Comparison of ENCODE assay signal across 8 cellular contexts in genomic region chr11:111565111-111565720, GRCh38. TPM values are rescaled to one million over a fixed set of nuclear protein-coding genes. Genes with fewer than 3 reads are reported as not detected.
DNase-seq lines count a peak whose midpoint lies in the region; ATAC-seq, FAIRE-seq and TF ChIP-seq lines count a peak whose summit lies in the region.

No MANE protein-coding gene starts in this region.

- FAIRE-seq in H1 (lab: Jason Lieb, UNC): peak; percentile 87

- H3K79me1 ChIP-seq in H1 (ENCODE audit: low read depth, low read length): no peaks in the 10 kb centered on the region
- H3K79me1 ChIP-seq in mesendoderm (ENCODE audit: low read length): no peaks in the 10 kb centered on the region

- H2BK20ac ChIP-seq in H1 (ENCODE audit: low read length): no peak overlapping the region

- H3K27ac ChIP-seq in H1 (ENCODE audit: low read depth, low read length) (no peak overlapping the region), mesendoderm (ENCODE audit: low read depth, low read length) (no peak overlapping the region)

- no peak overlapping the region for H3K9ac ChIP-seq in H1 (replicated peaks in 1 of 4; ENCODE audit: extremely low read depth in 1 of 4, low read depth in 3 of 4, low read length in 3 of 4)
- no peak overlapping the region for H3K9ac ChIP-seq in mesendoderm (ENCODE audit: low read length)

- H2BK5ac ChIP-seq in H1 (ENCODE audit: low read depth, low read length) (no peak overlapping the region), mesendoderm (ENCODE audit: low read length) (no peak overlapping the region)

- H4K5ac ChIP-seq in H1 (ENCODE audit: insufficient read length, low read depth, low read length) (no peak overlapping the region), mesendoderm (ENCODE audit: low read length) (no peak overlapping the region)

- H3K27me3 Mint-ChIP-seq in CD14-positive monocyte (ENCODE audit: low read depth in 3 of 3): peaks cover 0 to 1% (median 0%) of the 10 kb centered on the region in 3 donors

- no peak overlapping the region for H3K14ac ChIP-seq in H1 (ENCODE audit: insufficient read length)

- no peaks in the 10 kb centered on the region for H3K36me3 Mint-ChIP-seq in CD14-positive monocyte

- intact Hi-C loops in CD14-positive monocyte (cut with micrococcal nuclease): loop anchor here in 1 of 2 donors (10.0 kb wide), 1 partner anchor 280 kb away; no protein-coding TSS in a partner anchor

- no peak overlapping the region for H3K23ac ChIP-seq in H1 (ENCODE audit: insufficient read length)
- H3K23ac ChIP-seq in mesendoderm (ENCODE audit: low read length): no peak overlapping the region

- whole genome bisulfite sequencing in H1 (ENCODE audit: extremely low coverage in 1 of 2, insufficient coverage in 1 of 2, insufficient read length in 1 of 2, insufficient replicate concordance in 2 of 2, low coverage in 1 of 2, low lambda C conversion rate in 2 of 2, missing lambda C conversion rate in 1 of 2), 2 experiments: 55% methylated on average over 4 of the region's 4 CpGs; no CpG with 5 or more reads in 1 of the 2 experiments
- WGBS in mesendoderm (ENCODE audit: extremely low coverage, insufficient coverage, low lambda C conversion rate): no CpG with 5 or more reads among the region's 4 CpGs

- DNase-seq in CD14-positive monocyte (ENCODE audit: low spot score) (peak; percentile 52), HK-2 (ENCODE audit: unreplicated experiment) (peak; percentile 35), NOMO-1 (lab: John Stamatoyannopoulos, UW; ENCODE audit: unreplicated experiment in 2 of 2) (peak; percentile 31 to 58), H1 (ENCODE audit: low read depth in 1 of 2, low spot score in 2 of 2) (peak in 1 of 2 experiments; percentile 72), mesendoderm (peak; percentile 76), stromal cell of bone marrow (ENCODE audit: low read depth) (peak; percentile 58)
- peak; percentile 78 for DNase-seq in activated CD8-positive, alpha-beta memory T cell treated with anti-CD3 and anti-CD28 coated beads for 24 hours

- H2AFZ ChIP-seq in H1 (ENCODE audit: low read length): no peak overlapping the region

- H3K4ac ChIP-seq in H1 (replicated peaks; ENCODE audit: insufficient read length, low read depth, low read length) (no peak overlapping the region), mesendoderm (ENCODE audit: low read depth, low read length) (peak overlapping the region; percentile 70)

- H3K4me3 Mint-ChIP-seq in CD14-positive monocyte: no peak overlapping the region

- H3K79me2 ChIP-seq in H1 (ENCODE audit: control insufficient read depth in 1 of 2, insufficient read depth in 2 of 2, low read length in 2 of 2) (no peaks in the 10 kb centered on the region), mesendoderm (ENCODE audit: control insufficient read depth, insufficient read depth, low read length) (no peaks in the 10 kb centered on the region)

- H3K27ac Mint-ChIP-seq in CD14-positive monocyte: no peak overlapping the region

- no peak overlapping the region; the same call in 1 of the 2 replicates for H2BK12ac ChIP-seq in H1 (ENCODE audit: low read depth, low read length)

- no peak for TF ChIP-seq POLR2A in H1 (IDR thresholded peaks at IDR 0.05; ENCODE audit: control extremely low read depth in 1 of 2, low read depth in 2 of 2, low read length in 2 of 2)

- TF ChIP-seq RAD21 in H1 (IDR thresholded peaks at IDR 0.05 in 1 of 2, conservative IDR thresholded peaks at IDR 0.05 in 1 of 2; ENCODE audit: low read depth in 2 of 2, low read length in 2 of 2): peak; percentile 81 to 84

- H3K18ac ChIP-seq in H1 (ENCODE audit: extremely low read depth, low read length) (peak overlapping the region; percentile 13; the same call in 1 of the 2 replicates), mesendoderm (ENCODE audit: low read length) (peak overlapping the region; percentile 55)

- H3K4me3 ChIP-seq in H1 (ENCODE audit: extremely low read depth in 1 of 4, insufficient read depth in 2 of 4, low read depth in 3 of 4, low read length in 4 of 4) (no peak overlapping the region), mesendoderm (ENCODE audit: low read length) (no peak overlapping the region)

- H2BK120ac ChIP-seq in H1 (replicated peaks; ENCODE audit: low read depth, low read length) (no peak overlapping the region), mesendoderm (ENCODE audit: low read depth, low read length) (no peak overlapping the region)

- H3K9me3 Mint-ChIP-seq in CD14-positive monocyte: no peaks in the 10 kb centered on the region

- no peaks in the 10 kb centered on the region for H3K9me3 ChIP-seq in H1 (ENCODE audit: insufficient read depth in 2 of 2, low read depth in 1 of 2, low read length in 1 of 2)

- no peak overlapping the region for H3K56ac ChIP-seq in H1 (replicated peaks; ENCODE audit: insufficient read length, low read depth, low read length)
- no peak overlapping the region for H3K56ac ChIP-seq in mesendoderm (ENCODE audit: low read length)

- CTCF ChIA-PET in H1 (lab: Charles Lee; ENCODE audit: partially characterized antibody): interaction anchor here (0.6 to 3.6 kb wide), 19 partner anchors 12 to 1297 kb away, joined by 3 to 30 read pairs (median 4); no protein-coding TSS in a partner anchor

- no peak for TF ChIP-seq EP300 in H1 (IDR thresholded peaks at IDR 0.05; ENCODE audit: borderline replicate concordance in 1 of 2, low read depth in 2 of 2, low read length in 2 of 2)

- no peaks in the 10 kb centered on the region for H4K20me1 ChIP-seq in H1 (replicated peaks in 1 of 2; ENCODE audit: control insufficient read depth in 1 of 2, insufficient read depth in 2 of 2, low read length in 2 of 2)

- peaks cover 0 to 6% (median 4%) of the 10 kb centered on the region in 4 experiments; a peak in 4 of 7 replicates for H3K4me1 ChIP-seq in H1 (replicated peaks in 1 of 4; ENCODE audit: control insufficient read depth in 3 of 4, insufficient read depth in 4 of 4, low read length in 3 of 4)
- H3K4me1 ChIP-seq in mesendoderm (ENCODE audit: control insufficient read depth, low read depth, low read length): no peaks in the 10 kb centered on the region

- POLR2A ChIA-PET in H1 (lab: Charles Lee; ENCODE audit: partially characterized antibody): interaction anchor here (0.7 to 1.5 kb wide), 2 partner anchors 33 to 201 kb away, joined by 3 read pairs; partner anchors contain the start of gene PPP2R1B

- peak; percentile 90 for TF ChIP-seq CTCF in CD14-positive monocyte (IDR thresholded peaks at IDR 0.05)
- peak; percentile 6 to 74 (median 72) for TF ChIP-seq CTCF in H1 (IDR thresholded peaks at IDR 0.05; ENCODE audit: control extremely low read depth in 1 of 3, insufficient read depth in 1 of 3, low read depth in 1 of 3, low read length in 3 of 3)

- no peak overlapping the region for H4K91ac ChIP-seq in H1 (replicated peaks; ENCODE audit: insufficient read length, low read length)

- H2AK5ac ChIP-seq in H1 (ENCODE audit: low read depth, low read length): no peak overlapping the region
- no peak overlapping the region for H2AK5ac ChIP-seq in mesendoderm (ENCODE audit: low read length)

- H4K8ac ChIP-seq in H1 (ENCODE audit: extremely low read depth, insufficient read depth, low read length): no peak overlapping the region
- no peak overlapping the region for H4K8ac ChIP-seq in mesendoderm (ENCODE audit: low read depth, low read length)

- H2BK15ac ChIP-seq in H1 (ENCODE audit: low read length): no peak overlapping the region
- no peak overlapping the region for H2BK15ac ChIP-seq in mesendoderm (replicated peaks; ENCODE audit: low read depth)

- no peak overlapping the region for H3K4me2 ChIP-seq in H1 (ENCODE audit: insufficient read depth in 1 of 2, low read depth in 2 of 2, low read length in 2 of 2)
- H3K4me2 ChIP-seq in mesendoderm (ENCODE audit: low read length): no peak overlapping the region

- peaks cover 3% of the 10 kb centered on the region for H3K4me1 Mint-ChIP-seq in CD14-positive monocyte

- H3K27me3 ChIP-seq in H1 (replicated peaks in 1 of 4; ENCODE audit: control insufficient read depth in 3 of 4, extremely low read depth in 1 of 4, insufficient read depth in 3 of 4, low read length in 3 of 4): no peaks in the 10 kb centered on the region
- no peaks in the 10 kb centered on the region for H3K27me3 ChIP-seq in mesendoderm (ENCODE audit: insufficient read depth, low read length, poor library complexity)

- no peaks in the 10 kb centered on the region for H3K23me2 ChIP-seq in H1 (ENCODE audit: low read depth, low read length)

- no peaks in the 10 kb centered on the region for H3K36me3 ChIP-seq in H1 (ENCODE audit: control insufficient read depth in 2 of 4, insufficient read depth in 4 of 4, low read length in 3 of 4)
- H3K36me3 ChIP-seq in mesendoderm (ENCODE audit: control insufficient read depth, insufficient read depth, low read length): no peaks in the 10 kb centered on the region

- no peak for ATAC-seq in HG02840 (IDR thresholded peaks at IDR 0.05; ENCODE audit: low FRiP score, unreplicated experiment)

RNA-seq across cellular contexts. Expression of gene LAYN, which starts 24.7 kb away (rescaled TPM):
- polyA plus RNA-seq in CD14-positive monocyte (not detected), H1 (2011; rRNA removed) (4.2 and 4.5 TPM in 2 replicates)
- total RNA-seq in H1 (2021; fragmentation: NEBNext Ultra II Directional; extraction: Animal tissue kit (Norgen Biotek cat#: 25700)): 7.7 and 9.3 TPM in 2 replicates
- 8.5 TPM for polyA plus RNA-seq in H1 (2011; cell fraction: cytosol; rRNA removed)
- polyA plus RNA-seq in H1 (2011; cell fraction: nucleus; rRNA removed): 4.2 TPM
- 4.0 to 5.4 TPM (median 4.5 TPM) in 4 replicates for polyA plus RNA-seq in H1 (2012, experiment 1 of 2)
- polyA plus RNA-seq in H1 (2012, experiment 2 of 2): 4.8 TPM
- 3.9 TPM for polyA plus RNA-seq in H1 (2013, experiment 1 of 2)
- polyA plus RNA-seq in H1 (2013, experiment 2 of 2): 4.3 TPM
- polyA minus RNA-seq in H1 (2011; rRNA and poly(A)+ RNA removed): 6.5 TPM in 2 replicates
- polyA minus RNA-seq in H1 (2011; cell fraction: cytosol; rRNA and poly(A)+ RNA removed): 3.4 TPM
- 10.3 TPM for polyA minus RNA-seq in H1 (2011; cell fraction: nucleus; rRNA and poly(A)+ RNA removed)
- polyA plus RNA-seq in mesendoderm (2013, experiment 1 of 2): 2.3 TPM
- 2.7 TPM for polyA plus RNA-seq in mesendoderm (2013, experiment 2 of 2)

RNA-seq across cellular contexts. Expression of gene SIK2, which starts 37.0 kb away (rescaled TPM):
- polyA plus RNA-seq in CD14-positive monocyte: under 1 TPM; 0.16 to 0.23 TPM
- total RNA-seq in H1 (2021; fragmentation: NEBNext Ultra II Directional; extraction: Animal tissue kit (Norgen Biotek cat#: 25700)): 8.8 and 12.7 TPM in 2 replicates
- 8.7 and 11.2 TPM in 2 replicates for polyA plus RNA-seq in H1 (2011; rRNA removed)
- polyA plus RNA-seq in H1 (2011; cell fraction: cytosol; rRNA removed): 5.8 TPM
- polyA plus RNA-seq in H1 (2011; cell fraction: nucleus; rRNA removed): 10.5 TPM
- 5.6 to 9.1 TPM (median 6.4 TPM) in 4 replicates for polyA plus RNA-seq in H1 (2012, experiment 1 of 2)
- 1.2 TPM for polyA plus RNA-seq in H1 (2012, experiment 2 of 2)
- 3.1 TPM for polyA plus RNA-seq in H1 (2013, experiment 1 of 2)
- 2.5 TPM for polyA plus RNA-seq in H1 (2013, experiment 2 of 2)
- 13.7 and 20.6 TPM in 2 replicates for polyA minus RNA-seq in H1 (2011; rRNA and poly(A)+ RNA removed)
- polyA minus RNA-seq in H1 (2011; cell fraction: cytosol; rRNA and poly(A)+ RNA removed): 5.6 TPM
- 5.9 TPM for polyA minus RNA-seq in H1 (2011; cell fraction: nucleus; rRNA and poly(A)+ RNA removed)
- polyA plus RNA-seq in mesendoderm (2013, experiment 1 of 2): 4.1 TPM
- 4.1 TPM for polyA plus RNA-seq in mesendoderm (2013, experiment 2 of 2)

RNA-seq across cellular contexts. Expression of gene HOATZ, which starts 50.6 kb away (rescaled TPM):
- polyA plus RNA-seq in CD14-positive monocyte (not detected), H1 (2011; rRNA removed) (not detected in 2 replicates)
- not detected in 2 replicates for total RNA-seq in H1 (2021; fragmentation: NEBNext Ultra II Directional; extraction: Animal tissue kit (Norgen Biotek cat#: 25700))
- not detected for polyA plus RNA-seq in H1 (2011; cell fraction: cytosol; rRNA removed)
- not detected for polyA plus RNA-seq in H1 (2011; cell fraction: nucleus; rRNA removed)
- polyA plus RNA-seq in H1 (2012, experiment 1 of 2): not detected in 4 replicates
- polyA plus RNA-seq in H1 (2012, experiment 2 of 2): not detected
- not detected for polyA plus RNA-seq in H1 (2013, experiment 1 of 2)
- polyA plus RNA-seq in H1 (2013, experiment 2 of 2): not detected
- not detected in 2 replicates for polyA minus RNA-seq in H1 (2011; rRNA and poly(A)+ RNA removed)
- polyA minus RNA-seq in H1 (2011; cell fraction: cytosol; rRNA and poly(A)+ RNA removed): not detected
- not detected for polyA minus RNA-seq in H1 (2011; cell fraction: nucleus; rRNA and poly(A)+ RNA removed)
- polyA plus RNA-seq in mesendoderm (2013, experiment 1 of 2): 0.34 TPM
- polyA plus RNA-seq in mesendoderm (2013, experiment 2 of 2): 0.11 TPM

RNA-seq across cellular contexts. Expression of gene BTG4, which starts 53.0 kb away (rescaled TPM):
- polyA plus RNA-seq in CD14-positive monocyte (not detected), H1 (2011; rRNA removed) (0.06 TPM in 1 of 2 replicates, not detected in the other)
- total RNA-seq in H1 (2021; fragmentation: NEBNext Ultra II Directional; extraction: Animal tissue kit (Norgen Biotek cat#: 25700)): not detected in 2 replicates
- polyA plus RNA-seq in H1 (2011; cell fraction: cytosol; rRNA removed): not detected
- 0.10 TPM for polyA plus RNA-seq in H1 (2011; cell fraction: nucleus; rRNA removed)
- polyA plus RNA-seq in H1 (2012, experiment 1 of 2): not detected in 4 replicates
- polyA plus RNA-seq in H1 (2012, experiment 2 of 2): not detected
- not detected for polyA plus RNA-seq in H1 (2013, experiment 1 of 2)
- polyA plus RNA-seq in H1 (2013, experiment 2 of 2): 0.09 TPM
- not detected in 2 replicates for polyA minus RNA-seq in H1 (2011; rRNA and poly(A)+ RNA removed)
- polyA minus RNA-seq in H1 (2011; cell fraction: cytosol; rRNA and poly(A)+ RNA removed): not detected
- not detected for polyA minus RNA-seq in H1 (2011; cell fraction: nucleus; rRNA and poly(A)+ RNA removed)
- polyA plus RNA-seq in mesendoderm (2013, experiment 1 of 2): 0.11 TPM
- polyA plus RNA-seq in mesendoderm (2013, experiment 2 of 2): 0.06 TPM
